ENCODE assay signal across 17 cellular contexts in the genomic region with DNA sequence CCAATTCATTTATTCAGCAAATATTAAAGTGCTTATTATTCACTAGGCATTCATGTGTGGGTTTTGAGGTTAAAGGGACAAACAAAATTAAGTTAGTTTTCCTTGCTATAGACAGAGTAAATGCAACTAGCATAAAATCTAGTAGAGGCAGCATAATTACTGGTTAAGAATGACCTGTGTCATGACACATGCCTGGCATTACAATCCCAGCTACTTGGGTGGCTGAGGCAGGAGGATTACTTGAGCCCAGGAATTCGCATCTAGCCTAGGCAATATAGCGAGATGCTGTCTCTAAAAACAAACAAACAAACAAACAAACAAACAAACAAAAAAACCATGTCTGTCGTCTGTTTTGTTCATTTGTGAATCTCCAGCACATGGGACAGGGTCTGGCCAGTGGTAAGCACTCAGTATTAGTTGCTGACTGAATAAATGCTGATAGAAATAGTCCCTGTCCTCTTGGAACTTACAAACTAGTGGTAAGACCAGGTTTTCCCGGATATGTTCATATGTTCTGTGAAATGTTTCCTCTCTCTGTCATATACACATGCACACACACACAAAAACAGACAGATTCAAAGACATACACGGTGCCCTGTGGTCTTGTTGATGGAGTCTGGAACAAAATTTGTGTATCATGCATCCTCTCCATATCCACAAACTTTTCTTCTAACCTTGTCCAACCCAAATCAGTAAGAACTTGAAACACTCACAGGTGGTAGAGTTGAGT. TPM values are rescaled to one million over a fixed set of nuclear protein-coding genes. Genes with fewer than 3 reads are reported as not detected.
DNase-seq lines count a peak whose midpoint lies in the region; ATAC-seq and TF ChIP-seq lines count a peak whose summit lies in the region.
"Had no signal": no experiment of that assay in that cellular context is flagged by ENCODE, and none has a peak within 500 bp of the region (broad histone marks: within the 10 kb centered on the region; RNA-seq: fewer than 3 reads in every experiment).

No MANE protein-coding gene starts in this region.

- H3K27me3 Mint-ChIP-seq in activated CD8-positive, alpha-beta T cell treated with anti-CD3 and anti-CD28 coated beads, Interleukin-2, amount 10 ng/mL, durations not matched to agents 7 days and 5 days (ENCODE audit: low read depth): no peaks in the 10 kb centered on the region
- no peaks in the 10 kb centered on the region for H3K27me3 Mint-ChIP-seq in naive B cell

- 62 to 65% methylated on average over 3 to 5 of the region's 5 CpGs for WGBS in gastroesophageal sphincter (ENCODE audit: low coverage in 1 of 2), 2 donors

- no peak overlapping the region for H3K4me3 ChIP-seq in BLaER1 treated with 17β-estradiol and CSF1 and Interleukin-3, amounts not matched to agents 10 nM and 100 nM
- H3K4me3 ChIP-seq in HEK293 (ENCODE audit: low read depth, low read length) (no peak overlapping the region), gastroesophageal sphincter (no peak overlapping the region)
- H3K4me3 ChIP-seq: gastrocnemius medialis had no signal

- H3K4me1 ChIP-seq in BLaER1 treated with 17β-estradiol and CSF1 and Interleukin-3, amounts not matched to agents 10 nM and 100 nM: peaks cover 97 to 100% (median 98%) of the 10 kb centered on the region in 10 experiments
- peaks cover 5% of the 10 kb centered on the region; the same call in 1 of the 2 replicates for H3K4me1 ChIP-seq in HEK293 (ENCODE audit: control insufficient read depth, insufficient read depth, low read length)
- H3K4me1 ChIP-seq in gastroesophageal sphincter: peaks cover 0 to 30% (median 4%) of the 10 kb centered on the region in 3 donors
- H3K4me1 ChIP-seq: BE2C, gastrocnemius medialis had no signal

- H3K36me3 ChIP-seq in BLaER1 treated with 17β-estradiol and CSF1 and Interleukin-3, amounts not matched to agents 10 nM and 100 nM: peaks cover 0 to 9% (median 0%) of the 10 kb centered on the region in 11 experiments; a peak in 4 of 22 replicates
- H3K36me3 ChIP-seq in HEK293 (ENCODE audit: control insufficient read depth in 2 of 2, insufficient read depth in 1 of 2, low read length in 2 of 2): no peaks in the 10 kb centered on the region
- H3K36me3 ChIP-seq in gastroesophageal sphincter: no peaks in the 10 kb centered on the region
- H3K36me3 ChIP-seq: BE2C, gastrocnemius medialis had no signal

- no peak for TF ChIP-seq CTCF in HEK293 (tag by site-specific recombination; IDR thresholded peaks at IDR 0.05)
- no peak for TF ChIP-seq CTCF in gastroesophageal sphincter (IDR thresholded peaks at IDR 0.05)

- peak overlapping the region; percentile 83 for H3K27ac Mint-ChIP-seq in activated CD8-positive, alpha-beta T cell treated with anti-CD3 and anti-CD28 coated beads, Interleukin-2, amount 10 ng/mL, durations not matched to agents 7 days and 5 days
- peak overlapping the region; percentile 65 to 97 (median 87) for H3K27ac Mint-ChIP-seq in naive B cell

- peak overlapping the region in 7 of 11 experiments; percentile 7 to 63 (median 60); a peak in 12 of 22 replicates for H3K9ac ChIP-seq in BLaER1 treated with 17β-estradiol and CSF1 and Interleukin-3, amounts not matched to agents 10 nM and 100 nM

- H4K20me1 ChIP-seq in BLaER1 treated with 17β-estradiol and CSF1 and Interleukin-3, amounts not matched to agents 10 nM and 100 nM: peaks cover 0 to 12% (median 0%) of the 10 kb centered on the region in 11 experiments; a peak in 2 of 22 replicates

- peak; percentile 2 for ATAC-seq in activated CD8-positive, alpha-beta T cell treated with anti-CD3 and anti-CD28 coated beads, Interleukin-2, amount 10 ng/mL, durations not matched to agents 7 days and 5 days
- no peak for ATAC-seq in naive B cell (ENCODE audit: low read depth in 2 of 2)
- no peak for ATAC-seq in gastroesophageal sphincter
- ATAC-seq: gastrocnemius medialis, sciatic nerve had no signal

- no peaks in the 10 kb centered on the region for H3K27me3 ChIP-seq in BLaER1 treated with 17β-estradiol and CSF1 and Interleukin-3, amounts not matched to agents 10 nM and 100 nM
- no peaks in the 10 kb centered on the region for H3K27me3 ChIP-seq in gastroesophageal sphincter
- H3K27me3 ChIP-seq: BE2C, gastrocnemius medialis had no signal

- H3K4me1 Mint-ChIP-seq in activated CD8-positive, alpha-beta T cell treated with anti-CD3 and anti-CD28 coated beads, Interleukin-2, amount 10 ng/mL, durations not matched to agents 7 days and 5 days (ENCODE audit: low read depth): peaks cover 94% of the 10 kb centered on the region
- peaks cover 63 to 93% (median 89%) of the 10 kb centered on the region in 3 donors for H3K4me1 Mint-ChIP-seq in naive B cell

- peaks cover 52% of the 10 kb centered on the region for H3K36me3 Mint-ChIP-seq in activated CD8-positive, alpha-beta T cell treated with anti-CD3 and anti-CD28 coated beads, Interleukin-2, amount 10 ng/mL, durations not matched to agents 7 days and 5 days (ENCODE audit: low read depth)
- H3K36me3 Mint-ChIP-seq in naive B cell: peaks cover 0 to 5% of the 10 kb centered on the region in 2 donors

- peak overlapping the region in 10 of 11 experiments; percentile 6 to 100 (median 92); a peak in 17 of 22 replicates for H3K27ac ChIP-seq in BLaER1 treated with 17β-estradiol and CSF1 and Interleukin-3, amounts not matched to agents 10 nM and 100 nM
- H3K27ac ChIP-seq in HEK293 (ENCODE audit: extremely low read depth, low read depth, low read length) (no peak overlapping the region), gastroesophageal sphincter (peak overlapping the region in 1 of 4 donors; percentile 57)
- H3K27ac ChIP-seq: gastrocnemius medialis had no signal

- TF ChIP-seq POLR2A in gastroesophageal sphincter (IDR thresholded peaks at IDR 0.05): no peak

- CTCF ChIA-PET in HEK293 (lab: Yijun Ruan, JAX): interaction anchor here (0.6 to 4.5 kb wide), 5 partner anchors 10 to 140 kb away, joined by 3 to 20 read pairs (median 3); no protein-coding TSS in a partner anchor
- CTCF ChIA-PET in activated CD8-positive, alpha-beta T cell treated with anti-CD3 and anti-CD28 coated beads, Interleukin-2, amount 10 ng/mL, durations not matched to agents 7 days and 5 days (lab: Charles Lee): interaction anchor here (1.3 to 14.9 kb wide), 9 partner anchors 8 to 326 kb away, joined by 3 to 274 read pairs (median 14); partner anchors contain the start of gene DTWD2

- H3K9me3 Mint-ChIP-seq in activated CD8-positive, alpha-beta T cell treated with anti-CD3 and anti-CD28 coated beads, Interleukin-2, amount 10 ng/mL, durations not matched to agents 7 days and 5 days (ENCODE audit: insufficient read depth): no peaks in the 10 kb centered on the region
- H3K9me3 Mint-ChIP-seq in naive B cell: no peaks in the 10 kb centered on the region

- peak overlapping the region; percentile 44 to 94 (median 72); a peak in 21 of 22 replicates for H3K4me2 ChIP-seq in BLaER1 treated with 17β-estradiol and CSF1 and Interleukin-3, amounts not matched to agents 10 nM and 100 nM

- POLR2A ChIA-PET in HEK293 (lab: Yijun Ruan, JAX): interaction anchor here (1.3 kb wide), 1 partner anchor 46 kb away, joined by 3 read pairs; no protein-coding TSS in a partner anchor
- POLR2A ChIA-PET in activated CD8-positive, alpha-beta T cell treated with anti-CD3 and anti-CD28 coated beads, Interleukin-2, amount 10 ng/mL, durations not matched to agents 7 days and 5 days (lab: Charles Lee): interaction anchor here (0.6 to 5.5 kb wide), 4 partner anchors 13 to 126 kb away, joined by 3 to 47 read pairs (median 4); no protein-coding TSS in a partner anchor

- no peak for TF ChIP-seq EP300 in gastroesophageal sphincter (IDR thresholded peaks at IDR 0.05)

- peak overlapping the region; percentile 1 for H3K4me3 Mint-ChIP-seq in activated CD8-positive, alpha-beta T cell treated with anti-CD3 and anti-CD28 coated beads, Interleukin-2, amount 10 ng/mL, durations not matched to agents 7 days and 5 days
- H3K4me3 Mint-ChIP-seq in naive B cell: peak overlapping the region in 2 of 8 donors; percentile 63 to 65

- no peaks in the 10 kb centered on the region; a peak in 1 of 22 replicates for H3K9me3 ChIP-seq in BLaER1 treated with 17β-estradiol and CSF1 and Interleukin-3, amounts not matched to agents 10 nM and 100 nM (replicated peaks in 1 of 11)
- H3K9me3 ChIP-seq in HEK293 (ENCODE audit: control insufficient read depth, insufficient read depth, low read depth, low read length) (no peaks in the 10 kb centered on the region), gastroesophageal sphincter (no peaks in the 10 kb centered on the region)
- H3K9me3 ChIP-seq: BE2C, gastrocnemius medialis had no signal

- DNase-seq in activated CD8-positive, alpha-beta T cell treated with anti-CD3 and anti-CD28 coated beads, Interleukin-2, amount 10 ng/mL, durations not matched to agents 7 days and 5 days: peak; percentile 17
- no peak for DNase-seq in naive B cell
- DNase-seq in RPMI8226: no peak
- no peak for DNase-seq in stimulated activated CD4-positive, alpha-beta T cell treated with anti-CD3 and anti-CD28 coated beads, Interleukin-12 subunit alpha, Interleukin-12 subunit beta, amount 100 ng/mL, for 4 hours
- no peak for DNase-seq in kidney tubule cell (ENCODE audit: low spot score)
- DNase-seq: anterior cingulate cortex; BE2C; gastrocnemius medialis; KBM-7; NCI-H1417 treated with DMSO at 0.1 percent for 48 hours; NCI-H2227 treated with DMSO at 0.1 percent for 48 hours; occipital lobe; stimulated activated CD4-positive, alpha-beta T cell treated with anti-CD3 and anti-CD28 coated beads, Interleukin-4, amount 100 ng/mL, for 4 hours had no signal

TF ChIP-seq in HEK293, 187 proteins besides CTCF, POLR2A, EP300 and RAD21 (continues in another document):
- no peak for TF ChIP-seq ZBTB8A (tag by site-specific recombination; IDR thresholded peaks at IDR 0.05)

RNA-seq across cellular contexts. Expression of gene TNFAIP8, which starts 41.8 kb away (rescaled TPM):
- total RNA-seq in activated CD8-positive, alpha-beta T cell treated with anti-CD3 and anti-CD28 coated beads, Interleukin-2, amount 10 ng/mL, durations not matched to agents 7 days and 5 days: 100 to 1,000 TPM; 123 to 127 TPM
- 100 to 1,000 TPM; 224 to 432 (median 315) TPM for polyA plus RNA-seq in naive B cell (ENCODE audit: low read depth in 6 of 6)
- total RNA-seq in gastroesophageal sphincter: 10 to 100 TPM; 25.4 to 76.7 (median 31.6) TPM
